10 cellular contexts compared by ENCODE assay signal in genomic region chr17:9928601-9929341, GRCh38. TPM values are rescaled to one million over a fixed set of nuclear protein-coding genes. Genes with fewer than 3 reads are reported as not detected.
DNase-seq lines count a peak whose midpoint lies in the region; ATAC-seq and TF ChIP-seq lines count a peak whose summit lies in the region.
"Had no signal": no experiment of that assay in that cellular context is flagged by ENCODE, and none has a peak within 500 bp of the region (broad histone marks: within the 10 kb centered on the region; RNA-seq: fewer than 3 reads in every experiment).

No MANE protein-coding gene starts in this region.

- H3K36me3 ChIP-seq in BE2C (no peaks in the 10 kb centered on the region), liver (ENCODE audit: control insufficient read depth in 4 of 4, insufficient read depth in 3 of 4, low read depth in 1 of 4, low read length in 3 of 4) (no peaks in the 10 kb centered on the region)

- in situ Hi-C loops in astrocyte of the spinal cord (cut with HindIII; ENCODE audit: low sequenced_read_pairs), result no loop called here

- no peak overlapping the region for H3K9ac ChIP-seq in liver (ENCODE audit: low read depth in 1 of 2, low read length in 2 of 2)

- H3K9me3 ChIP-seq in BE2C, result no peaks in the 10 kb centered on the region
- H3K9me3 ChIP-seq in liver (ENCODE audit: control insufficient read depth in 4 of 4, low read length in 3 of 4), result no peaks in the 10 kb centered on the region

- no peak for ATAC-seq in HG02870 (IDR thresholded peaks at IDR 0.05; ENCODE audit: unreplicated experiment)

- DNase-seq in BE2C, result no peak
- peak; percentile 67 for DNase-seq in LoVo (ENCODE audit: low spot score)
- peak; percentile 76 for DNase-seq in astrocyte of the spinal cord (ENCODE audit: low read depth, low spot score)
- no peak for DNase-seq in NCI-H1930 (lab: John Stamatoyannopoulos, UW)
- no peak for DNase-seq in activated effector memory CD4-positive, alpha-beta T cell treated with anti-CD3 and anti-CD28 coated beads, Interleukin-2, amount 50 U/mL, for 16 hours
- no peak for DNase-seq in NCI-H1694 (lab: John Stamatoyannopoulos, UW)
- DNase-seq: cortex of kidney, NCI-H2029 treated with DMSO at 0.1 percent for 48 hours had no signal

- H3K4me3 ChIP-seq in BE2C (ENCODE audit: low read depth, low read length), result no peak overlapping the region
- H3K4me3 ChIP-seq in astrocyte of the spinal cord (ENCODE audit: low read depth, low read length), result no peak overlapping the region
- H3K4me3 ChIP-seq in liver (ENCODE audit: low read depth in 1 of 3, low read length in 3 of 3), result no peak overlapping the region

- 37% methylated on average over 13 of the region's 13 CpGs for WGBS in liver

- TF ChIP-seq RAD21 in liver (IDR thresholded peaks at IDR 0.05), result peak in 1 of 2 donors; percentile 21

- H3K4me1 ChIP-seq in BE2C, result no peaks in the 10 kb centered on the region
- no peaks in the 10 kb centered on the region for H3K4me1 ChIP-seq in liver (ENCODE audit: control insufficient read depth in 4 of 4, insufficient read depth in 4 of 4, low read length in 3 of 4)

- H3K27me3 ChIP-seq in BE2C (no peaks in the 10 kb centered on the region), liver (ENCODE audit: control insufficient read depth in 4 of 4, insufficient read depth in 4 of 4, low read length in 3 of 4) (peaks cover 0 to 3% (median 1%) of the 10 kb centered on the region in 4 donors)

- TF ChIP-seq CTCF in BE2C (IDR thresholded peaks at IDR 0.05; ENCODE audit: low read depth, low read length) (0 out of 2 replicates have a peak, but pooled peaks have one; percentile 19), astrocyte of the spinal cord (IDR thresholded peaks at IDR 0.05; ENCODE audit: low read depth, low read length) (peak; percentile 68), liver (IDR thresholded peaks at IDR 0.05; ENCODE audit: low read depth, low read length, missing input control) (peak; percentile 22)

- no peak overlapping the region for H3K27ac ChIP-seq in liver (ENCODE audit: low read depth in 1 of 2, low read length in 2 of 2)

TF ChIP-seq in liver, 16 proteins besides CTCF, POLR2A, EP300 and RAD21:
- no peak for TF ChIP-seq ATF3 (IDR thresholded peaks at IDR 0.05)
- TF ChIP-seq HNF4A (conservative IDR thresholded peaks at IDR 0.05), result no peak
- TF ChIP-seq TAF1 (conservative IDR thresholded peaks at IDR 0.05), result no peak
- TF ChIP-seq MAX (IDR thresholded peaks at IDR 0.05), result no peak
- no peak for TF ChIP-seq FOXA1 (IDR thresholded peaks at IDR 0.05)
- no peak for TF ChIP-seq NR2F2 (IDR thresholded peaks at IDR 0.05)

RNA-seq across cellular contexts. Expression of gene RCVRN, which starts 23.7 kb away (rescaled TPM):
- polyA plus RNA-seq in BE2C (2012; ENCODE audit: insufficient read depth, insufficient read length, low read depth), result not detected
- not detected for total RNA-seq in liver
- polyA plus RNA-seq in liver, result not detected

Comparison
In these comparisons a context has a peak if more than half of its experiments do, and no peak if none do; other contexts are left out.
1. DNase-seq: peak in LoVo (single experiment) and astrocyte of the spinal cord (single experiment); none in BE2C (single experiment), NCI-H1930 (0 of 2), activated effector memory CD4-positive, alpha-beta T cell treated with anti-CD3 and anti-CD28 coated beads, Interleukin-2, amount 50 U/mL, for 16 hours (single experiment) and NCI-H1694 (single experiment).
2. Peak in every context shown above with its lines, with median percentiles within 50 percentile points of each other: CTCF ChIP-seq.